Comparison of ENCODE assay signal across 8 cellular contexts in the genomic region with DNA sequence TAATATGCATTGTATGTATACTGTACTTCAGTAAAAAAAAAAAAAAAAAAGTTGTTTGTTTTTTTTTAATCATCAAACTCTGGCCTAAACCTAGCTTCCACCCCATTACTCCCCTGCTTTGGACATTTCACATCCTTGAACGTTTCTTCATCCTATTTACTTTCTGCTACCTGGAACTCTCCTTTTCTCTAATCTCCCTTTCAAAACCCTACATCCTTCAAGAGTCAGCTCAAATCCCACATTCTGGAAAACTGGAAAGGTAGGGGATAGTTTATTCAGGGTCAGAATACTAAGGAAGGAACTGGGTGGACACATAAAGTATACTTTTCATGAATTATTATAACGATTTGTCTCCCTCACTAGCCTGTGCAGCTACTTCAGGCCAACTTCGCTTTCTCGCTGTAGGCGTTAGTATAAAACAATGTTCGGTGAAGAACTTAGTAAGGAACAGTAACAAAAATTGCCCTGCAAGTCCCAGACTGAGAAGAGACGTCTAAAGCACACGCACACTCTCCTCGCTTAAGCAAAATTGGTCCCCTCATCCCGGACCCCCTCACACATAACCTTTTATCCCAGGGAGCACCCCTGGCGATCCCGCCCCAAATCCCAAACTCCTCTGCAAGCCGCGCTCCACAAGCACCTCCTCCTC. TPM values are rescaled to one million over a fixed set of nuclear protein-coding genes. Genes with fewer than 3 reads are reported as not detected.
A peak's percentile ranks its signal among the peaks of the same experiment; 100 is the strongest.
DNase-seq lines count a peak whose midpoint lies in the region; ATAC-seq and TF ChIP-seq lines count a peak whose summit lies in the region.

No MANE protein-coding gene starts in this region.

- H3K4me1 Mint-ChIP-seq in activated CD4-positive, alpha-beta memory T cell treated with anti-CD3 and anti-CD28 coated beads, Interleukin-2, amount 10 ng/mL, durations not matched to agents 7 days and 5 days = peaks cover 36% of the 10 kb centered on the region

- H3K4me1 ChIP-seq in iPS-20b (ENCODE audit: insufficient read depth, low read length) = no peaks in the 10 kb centered on the region
- H3K4me1 ChIP-seq in stomach = peaks cover 3 to 19% (median 18%) of the 10 kb centered on the region in 4 donors

- DNase-seq in SIG-M5 treated with dmso at 0.1 percent for 504 hours (lab: John Stamatoyannopoulos, UW; ENCODE audit: unreplicated experiment) (peak; percentile 53), SIG-M5 (lab: John Stamatoyannopoulos, UW) (no peak), stomach (no peak), SHP77 treated with DMSO at 0.1 percent for 48 hours (lab: John Stamatoyannopoulos, UW) (no peak)
- no peak for DNase-seq in activated CD4-positive, alpha-beta memory T cell treated with anti-CD3 and anti-CD28 coated beads, Interleukin-2, amount 10 ng/mL, durations not matched to agents 7 days and 5 days

- CTCF ChIA-PET in activated CD4-positive, alpha-beta memory T cell treated with anti-CD3 and anti-CD28 coated beads, Interleukin-2, amount 10 ng/mL, durations not matched to agents 7 days and 5 days (lab: Charles Lee) = no interaction called here

- H3K36me3 ChIP-seq in iPS-20b (ENCODE audit: insufficient read depth, low read depth, low read length) (no peaks in the 10 kb centered on the region), stomach (no peaks in the 10 kb centered on the region)

- TF ChIP-seq POLR2A in stomach (IDR thresholded peaks at IDR 0.05) = no peak

- peak overlapping the region; percentile 73 for H3K4me3 ChIP-seq in iPS-20b (ENCODE audit: low read length)
- peak overlapping the region; percentile 68 to 99 (median 84) for H3K4me3 ChIP-seq in stomach

- TF ChIP-seq CTCF in stomach (IDR thresholded peaks at IDR 0.05) = no peak

- peak overlapping the region; percentile 88 for H3K27ac Mint-ChIP-seq in activated CD4-positive, alpha-beta memory T cell treated with anti-CD3 and anti-CD28 coated beads, Interleukin-2, amount 10 ng/mL, durations not matched to agents 7 days and 5 days

- H3K27me3 ChIP-seq in iPS-20b (ENCODE audit: insufficient read depth, low read length) (no peaks in the 10 kb centered on the region), stomach (no peaks in the 10 kb centered on the region)

- no peaks in the 10 kb centered on the region for H3K9me3 Mint-ChIP-seq in activated CD4-positive, alpha-beta memory T cell treated with anti-CD3 and anti-CD28 coated beads, Interleukin-2, amount 10 ng/mL, durations not matched to agents 7 days and 5 days

- H3K27ac ChIP-seq in iPS-20b (ENCODE audit: low read length) (no peak overlapping the region), stomach (peak overlapping the region; percentile 58 to 86 (median 77))

- H3K27me3 Mint-ChIP-seq in activated CD4-positive, alpha-beta memory T cell treated with anti-CD3 and anti-CD28 coated beads, Interleukin-2, amount 10 ng/mL, durations not matched to agents 7 days and 5 days = no peaks in the 10 kb centered on the region

- POLR2A ChIA-PET in activated CD4-positive, alpha-beta memory T cell treated with anti-CD3 and anti-CD28 coated beads, Interleukin-2, amount 10 ng/mL, durations not matched to agents 7 days and 5 days (lab: Charles Lee) = interaction anchor here (1.2 to 3.0 kb wide), 5 partner anchors 94 to 471 kb away, joined by 3 to 17 read pairs (median 3); a partner anchor contains a TSS

- intact Hi-C loops in stomach (cut with DNase I; ENCODE audit: low total_unique reads) = no loop called here

- no peak for TF ChIP-seq EP300 in stomach (IDR thresholded peaks at IDR 0.05)

- peaks cover 4% of the 10 kb centered on the region for H3K36me3 Mint-ChIP-seq in activated CD4-positive, alpha-beta memory T cell treated with anti-CD3 and anti-CD28 coated beads, Interleukin-2, amount 10 ng/mL, durations not matched to agents 7 days and 5 days (ENCODE audit: low read depth)

- 0 to 1% (median 1%) methylated on average over 14 of the region's 14 CpGs for WGBS in stomach, 5 donors

- H3K4me3 Mint-ChIP-seq in activated CD4-positive, alpha-beta memory T cell treated with anti-CD3 and anti-CD28 coated beads, Interleukin-2, amount 10 ng/mL, durations not matched to agents 7 days and 5 days = peak overlapping the region; percentile 98

- H3K9me3 ChIP-seq in iPS-20b (ENCODE audit: insufficient read depth, low read depth, low read length) (no peaks in the 10 kb centered on the region), stomach (no peaks in the 10 kb centered on the region)

- peak overlapping the region; percentile 67; the same call in 1 of the 2 replicates for H3K9ac ChIP-seq in iPS-20b (ENCODE audit: low read depth, low read length)

- ATAC-seq in HG03520 (IDR thresholded peaks at IDR 0.05; ENCODE audit: unreplicated experiment) = no peak
- ATAC-seq in HG03442 (IDR thresholded peaks at IDR 0.05; ENCODE audit: unreplicated experiment) = no peak

RNA-seq across cellular contexts. Expression of a gene that starts 0.8 kb away (rescaled TPM):
- 10 to 100 TPM; 18.3 to 18.6 TPM for total RNA-seq in activated CD4-positive, alpha-beta memory T cell treated with anti-CD3 and anti-CD28 coated beads, Interleukin-2, amount 10 ng/mL, durations not matched to agents 7 days and 5 days
- total RNA-seq in stomach = 10 to 100 TPM in 2 of 5 donors, 1 to 10 TPM in 2, under 1 TPM in 1; 0.45 to 15.6 (median 9.7) TPM
- 10 to 100 TPM in 2 of 3 donors, 1 to 10 TPM in 1; 7.0 to 21.3 (median 10.9) TPM for polyA plus RNA-seq in stomach

RNA-seq across cellular contexts. Expression of a gene that starts 28.0 kb away (rescaled TPM):
- total RNA-seq in activated CD4-positive, alpha-beta memory T cell treated with anti-CD3 and anti-CD28 coated beads, Interleukin-2, amount 10 ng/mL, durations not matched to agents 7 days and 5 days = 1 to 10 TPM; 3.3 TPM
- 10 to 100 TPM in 4 of 5 donors, 1 to 10 TPM in 1; 8.4 to 63.1 (median 28.0) TPM for total RNA-seq in stomach
- 10 to 100 TPM; 11.6 to 28.0 (median 25.0) TPM for polyA plus RNA-seq in stomach
